1 cellular context compared by ENCODE assay signal in the genomic region with DNA sequence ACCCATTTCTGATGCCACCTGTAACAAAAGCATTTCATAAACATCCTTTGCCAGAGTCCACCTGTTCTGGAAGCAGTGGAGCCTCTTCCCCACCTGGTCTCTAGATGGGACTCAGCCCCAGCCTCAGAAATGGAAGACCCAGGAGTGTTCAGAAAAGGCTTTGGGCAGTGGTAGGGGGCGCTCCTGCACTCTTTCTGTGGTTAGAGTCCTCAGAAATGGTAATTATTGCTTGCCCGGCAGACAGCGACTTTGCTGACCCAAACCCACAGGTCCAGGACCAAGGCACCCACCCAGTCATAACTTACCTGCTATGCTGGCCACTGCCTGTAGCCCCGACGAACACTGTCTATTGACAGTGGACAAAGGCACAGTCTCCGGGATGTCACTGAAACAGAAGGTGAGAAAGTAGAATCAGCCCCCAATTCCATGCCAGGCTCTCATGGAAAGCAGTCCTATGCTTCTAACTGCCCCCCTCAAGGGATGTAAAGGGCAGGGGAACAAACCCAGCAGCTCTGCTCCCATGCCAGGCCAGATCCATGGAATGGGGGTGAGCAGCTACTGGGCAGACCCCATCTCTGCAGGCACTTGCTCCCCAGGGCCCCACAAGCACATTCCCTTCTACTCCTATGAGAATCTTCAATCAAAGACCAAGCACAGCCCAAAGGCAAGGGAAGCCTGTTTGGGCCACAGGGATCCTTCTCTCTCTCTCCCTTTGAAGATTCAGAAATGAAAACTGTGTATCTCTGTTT.
TF ChIP-seq lines count a peak whose summit lies in the region.

No MANE protein-coding gene starts in this region.

TF ChIP-seq in IMR-90, 13 proteins besides CTCF, POLR2A, EP300 and RAD21:
- TF ChIP-seq, protein P1, sequence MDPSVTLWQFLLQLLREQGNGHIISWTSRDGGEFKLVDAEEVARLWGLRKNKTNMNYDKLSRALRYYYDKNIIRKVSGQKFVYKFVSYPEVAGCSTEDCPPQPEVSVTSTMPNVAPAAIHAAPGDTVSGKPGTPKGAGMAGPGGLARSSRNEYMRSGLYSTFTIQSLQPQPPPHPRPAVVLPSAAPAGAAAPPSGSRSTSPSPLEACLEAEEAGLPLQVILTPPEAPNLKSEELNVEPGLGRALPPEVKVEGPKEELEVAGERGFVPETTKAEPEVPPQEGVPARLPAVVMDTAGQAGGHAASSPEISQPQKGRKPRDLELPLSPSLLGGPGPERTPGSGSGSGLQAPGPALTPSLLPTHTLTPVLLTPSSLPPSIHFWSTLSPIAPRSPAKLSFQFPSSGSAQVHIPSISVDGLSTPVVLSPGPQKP (IDR thresholded peaks at IDR 0.05; ENCODE audit: borderline replicate concordance, low read depth, low read length), result no peak
- peak; percentile 55 for TF ChIP-seq SMC3 (IDR thresholded peaks at IDR 0.05; ENCODE audit: low read depth, low read length)
